In genomic region chr19:35883920-35884319, GRCh38 we compare ENCODE assay signal across 18 cellular contexts. TPM values are rescaled to one million over a fixed set of nuclear protein-coding genes. Genes with fewer than 3 reads are reported as not detected.
DNase-seq lines count a peak whose midpoint lies in the region; ATAC-seq and TF ChIP-seq lines count a peak whose summit lies in the region.
"Had no signal": no experiment of that assay in that cellular context is flagged by ENCODE, and none has a peak within 500 bp of the region (broad histone marks: within the 10 kb centered on the region; RNA-seq: fewer than 3 reads in every experiment).

No MANE protein-coding gene starts in this region.

- ATAC-seq in HCT116: no peak
- peak; percentile 9 for ATAC-seq in memory B cell (ENCODE audit: low read depth)

- peaks cover 10% of the 10 kb centered on the region for H3K4me1 Mint-ChIP-seq in activated naive CD4-positive, alpha-beta T cell treated with anti-CD3 and anti-CD28 coated beads, Interleukin-2, amount 10 ng/mL, durations not matched to agents 7 days and 5 days
- peaks cover 17% of the 10 kb centered on the region for H3K4me1 Mint-ChIP-seq in memory B cell

- H3K27ac ChIP-seq in HCT116 (ENCODE audit: low read depth, low read length) (no peak overlapping the region), Karpas-422 (ENCODE audit: low read length) (no peak overlapping the region)
- H3K27ac ChIP-seq: RWPE1 had no signal

- TF ChIP-seq POLR2A in HCT116 (IDR thresholded peaks at IDR 0.05; ENCODE audit: borderline replicate concordance, extremely low read depth, insufficient read depth, insufficient read length): no peak

- H3K4me1 ChIP-seq in HCT116 (ENCODE audit: control insufficient read depth in 1 of 2, insufficient read depth in 2 of 2, low read length in 2 of 2) (peaks cover 2 to 11% of the 10 kb centered on the region in 2 experiments; a peak in 2 of 4 replicates), Karpas-422 (ENCODE audit: low read length) (peaks cover 9% of the 10 kb centered on the region)

- H3K9me2 ChIP-seq in HCT116 (ENCODE audit: insufficient read depth) (no peaks in the 10 kb centered on the region), Karpas-422 (replicated peaks; ENCODE audit: insufficient read depth, low read length) (no peaks in the 10 kb centered on the region)

- H3K4me2 ChIP-seq in HCT116 (ENCODE audit: low read length): no peak overlapping the region
- no peak overlapping the region for H3K4me2 ChIP-seq in Karpas-422 (ENCODE audit: low read depth, low read length, poor library complexity, severe bottlenecking)

- BruUV-seq in HCT116 (replicated peaks; lab: Mats Ljungman, UMichigan): no TSS peak

- H3K36me3 ChIP-seq in HCT116 (ENCODE audit: control insufficient read depth in 1 of 2, insufficient read depth in 2 of 2, low read length in 2 of 2): peaks cover 10 to 16% of the 10 kb centered on the region in 2 experiments; a peak in 3 of 4 replicates
- no peaks in the 10 kb centered on the region for H3K36me3 ChIP-seq in Karpas-422 (ENCODE audit: insufficient read depth, low read length)

- no peak for TF ChIP-seq CTCF in HCT116 (IDR thresholded peaks at IDR 0.05 in 2 of 3, conservative IDR thresholded peaks at IDR 0.05 in 1 of 3; ENCODE audit: borderline replicate concordance in 1 of 3, insufficient read depth in 1 of 3, low read depth in 2 of 3, low read length in 2 of 3)

- H3K36me3 Mint-ChIP-seq in activated naive CD4-positive, alpha-beta T cell treated with anti-CD3 and anti-CD28 coated beads, Interleukin-2, amount 10 ng/mL, durations not matched to agents 7 days and 5 days: peaks cover 27% of the 10 kb centered on the region
- H3K36me3 Mint-ChIP-seq in memory B cell: peaks cover 21% of the 10 kb centered on the region

- no peaks in the 10 kb centered on the region for H3K9me3 ChIP-seq in HCT116 (ENCODE audit: control insufficient read depth in 1 of 2, insufficient read depth in 1 of 2, low read depth in 1 of 2, low read length in 2 of 2)
- no peaks in the 10 kb centered on the region for H3K9me3 ChIP-seq in Karpas-422 (ENCODE audit: low read length)

- POLR2A ChIA-PET in HCT116 (lab: Charles Lee): interaction anchor here (1.3 kb wide), 2 partner anchors 9 to 47 kb away, joined by 5 to 7 read pairs; no protein-coding TSS in a partner anchor

- H3K4me3 Mint-ChIP-seq in activated naive CD4-positive, alpha-beta T cell treated with anti-CD3 and anti-CD28 coated beads, Interleukin-2, amount 10 ng/mL, durations not matched to agents 7 days and 5 days: no peak overlapping the region
- H3K4me3 Mint-ChIP-seq in memory B cell: no peak overlapping the region
- H3K4me3 Mint-ChIP-seq: CD4-positive, CD25-positive, alpha-beta regulatory T cell had no signal

- H3K9ac ChIP-seq in HCT116 (ENCODE audit: low read length) (no peak overlapping the region), Karpas-422 (ENCODE audit: low read length) (no peak overlapping the region)

- RAD21 ChIA-PET in HCT116 (lab: Charles Lee; ENCODE audit: low non-redundant PET in 1 of 2, low total read pairs in 2 of 2, uncharacterized antibody in 2 of 2, unreplicated experiment in 2 of 2): interaction anchor here (1.2 to 2.6 kb wide), 2 partner anchors 47 to 48 kb away, joined by 4 to 16 read pairs; no protein-coding TSS in a partner anchor

- H3K27ac Mint-ChIP-seq in activated naive CD4-positive, alpha-beta T cell treated with anti-CD3 and anti-CD28 coated beads, Interleukin-2, amount 10 ng/mL, durations not matched to agents 7 days and 5 days: peak overlapping the region; percentile 65
- H3K27ac Mint-ChIP-seq in memory B cell: peak overlapping the region; percentile 47

- H2AFZ ChIP-seq in HCT116 (ENCODE audit: low read depth, low read length, poor library complexity, severe bottlenecking) (no peak overlapping the region), Karpas-422 (ENCODE audit: low read length) (no peak overlapping the region)

- H4K20me1 ChIP-seq in HCT116 (ENCODE audit: insufficient read depth) (no peaks in the 10 kb centered on the region), Karpas-422 (ENCODE audit: insufficient read depth, low read depth, low read length) (no peaks in the 10 kb centered on the region)

- H3K27me3 ChIP-seq in HCT116 (ENCODE audit: insufficient read depth, low read length) (no peaks in the 10 kb centered on the region), Karpas-422 (ENCODE audit: low read length) (no peaks in the 10 kb centered on the region)

- intact Hi-C loops in HCT116 (cut with micrococcal nuclease): loop anchor here (2.0 to 10.0 kb wide), 4 partner anchors 93 to 287 kb away; partner anchors contain the start of genes THAP8 and WDR62

- no peaks in the 10 kb centered on the region for H3K79me2 ChIP-seq in HCT116 (ENCODE audit: insufficient read depth, low read length)
- no peaks in the 10 kb centered on the region for H3K79me2 ChIP-seq in Karpas-422 (ENCODE audit: low read length)

- TF ChIP-seq RAD21 in HCT116 (IDR thresholded peaks at IDR 0.05; ENCODE audit: low read depth): no peak

- CTCF ChIA-PET in activated naive CD4-positive, alpha-beta T cell treated with anti-CD3 and anti-CD28 coated beads, Interleukin-2, amount 10 ng/mL, durations not matched to agents 7 days and 5 days (lab: Charles Lee): interaction anchor here (0.6 to 5.5 kb wide), 5 partner anchors 10 to 895 kb away, joined by 3 to 86 read pairs (median 4); no protein-coding TSS in a partner anchor
- CTCF ChIA-PET in HCT116 (lab: Charles Lee): interaction anchor here (3.3 kb wide), 1 partner anchor 47 kb away, joined by 29 read pairs; no protein-coding TSS in a partner anchor

- no peaks in the 10 kb centered on the region for H3K9me3 Mint-ChIP-seq in activated naive CD4-positive, alpha-beta T cell treated with anti-CD3 and anti-CD28 coated beads, Interleukin-2, amount 10 ng/mL, durations not matched to agents 7 days and 5 days
- no peaks in the 10 kb centered on the region for H3K9me3 Mint-ChIP-seq in memory B cell
- H3K9me3 Mint-ChIP-seq: CD4-positive, CD25-positive, alpha-beta regulatory T cell had no signal

- DNase-seq in activated naive CD4-positive, alpha-beta T cell treated with anti-CD3 and anti-CD28 coated beads, Interleukin-2, amount 10 ng/mL, durations not matched to agents 7 days and 5 days: no peak
- no peak for DNase-seq in activated naive CD4-positive, alpha-beta T cell treated with Interleukin-2 at 50 U/mL for 16 hours
- DNase-seq in HCT116 (ENCODE audit: low read depth, low spot score): no peak
- no peak for DNase-seq in memory B cell (ENCODE audit: low spot score in 2 of 2)
- no peak for DNase-seq in NCI-H1105 treated with DMSO at 0.1 percent for 48 hours (lab: John Stamatoyannopoulos, UW)
- no peak for DNase-seq in Karpas-422
- DNase-seq: AML-193; CD4-positive, CD25-positive, alpha-beta regulatory T cell; DMS79 treated with DMSO at 0.1 percent for 48 hours; GDM1; KBM-7; NCI-H1092; NCI-H1694 treated with DMSO at 0.1 percent for 48 hours; NCI-H446 had no signal

- peaks cover 14% of the 10 kb centered on the region for H3K27me3 Mint-ChIP-seq in activated naive CD4-positive, alpha-beta T cell treated with anti-CD3 and anti-CD28 coated beads, Interleukin-2, amount 10 ng/mL, durations not matched to agents 7 days and 5 days
- H3K27me3 Mint-ChIP-seq in memory B cell: peaks cover 8% of the 10 kb centered on the region

- H3K4me3 ChIP-seq in HCT116 (replicated peaks in 1 of 2; ENCODE audit: low read depth in 1 of 2, low read length in 2 of 2): no peak overlapping the region
- no peak overlapping the region for H3K4me3 ChIP-seq in Karpas-422 (ENCODE audit: low read length)

TF ChIP-seq in HCT116, 20 proteins besides CTCF, POLR2A, EP300 and RAD21:
- TF ChIP-seq REST (IDR thresholded peaks at IDR 0.05; ENCODE audit: low read depth): no peak
- TF ChIP-seq POLR2AphosphoS5 (IDR thresholded peaks at IDR 0.05; ENCODE audit: low read depth, low read length): 0 out of 2 replicates have a peak, but pooled peaks have one; percentile 5

RNA-seq across cellular contexts. Expression of gene APLP1, which starts 15.5 kb away (rescaled TPM):
- 41.2 TPM for total RNA-seq in HCT116 (2021; ENCODE audit: unreplicated experiment)
- polyA plus RNA-seq in HCT116 (2012): 31.7 and 35.8 TPM in 2 replicates
- 9.9 and 23.8 TPM in 2 replicates for total RNA-seq in Karpas-422 (2014; rRNA removed; shearing (Covaris generic); ENCODE audit: low replicate concordance)
- total RNA-seq: CD4-positive, CD25-positive, alpha-beta regulatory T cell had no signal
- polyA plus RNA-seq: CD4-positive, CD25-positive, alpha-beta regulatory T cell had no signal

RNA-seq across cellular contexts. Expression of gene NFKBID, which starts 16.4 kb away (rescaled TPM):
- total RNA-seq in HCT116 (2021; ENCODE audit: unreplicated experiment): 13.7 TPM
- 7.5 and 8.0 TPM in 2 replicates for polyA plus RNA-seq in HCT116 (2012)
- total RNA-seq in Karpas-422 (2014; rRNA removed; shearing (Covaris generic); ENCODE audit: low replicate concordance): 7.2 and 17.1 TPM in 2 replicates

RNA-seq across cellular contexts. Expression of gene HCST, which starts 18.4 kb away (rescaled TPM):
- 1.2 TPM for total RNA-seq in HCT116 (2021; ENCODE audit: unreplicated experiment)
- 0.59 and 1.2 TPM in 2 replicates for polyA plus RNA-seq in HCT116 (2012)
- total RNA-seq in Karpas-422 (2014; rRNA removed; shearing (Covaris generic); ENCODE audit: low replicate concordance): 12.2 and 18.8 TPM in 2 replicates
- total RNA-seq: H1, M059J, SK-MEL-5 had no signal

RNA-seq across cellular contexts. Expression of gene TYROBP, which starts 24.2 kb away (rescaled TPM):
- 0.49 TPM for total RNA-seq in HCT116 (2021; ENCODE audit: unreplicated experiment)
- not detected in 2 replicates for polyA plus RNA-seq in HCT116 (2012)
- not detected in 2 replicates for total RNA-seq in Karpas-422 (2014; rRNA removed; shearing (Covaris generic); ENCODE audit: low replicate concordance)
- total RNA-seq: CD4-positive, CD25-positive, alpha-beta regulatory T cell; H1; M059J; SK-MEL-5 had no signal

RNA-seq across cellular contexts. Expression of gene KIRREL2, which starts 27.2 kb away (rescaled TPM):
- 1.3 TPM for total RNA-seq in HCT116 (2021; ENCODE audit: unreplicated experiment)
- 0.77 and 0.82 TPM in 2 replicates for polyA plus RNA-seq in HCT116 (2012)
- total RNA-seq in Karpas-422 (2014; rRNA removed; shearing (Covaris generic); ENCODE audit: low replicate concordance): 0.07 TPM in 1 of 2 replicates, not detected in the other
- total RNA-seq: CD4-positive, CD25-positive, alpha-beta regulatory T cell had no signal
- polyA plus RNA-seq: CD4-positive, CD25-positive, alpha-beta regulatory T cell had no signal
